Comparison of ENCODE assay signal across 7 cellular contexts in the genomic region with DNA sequence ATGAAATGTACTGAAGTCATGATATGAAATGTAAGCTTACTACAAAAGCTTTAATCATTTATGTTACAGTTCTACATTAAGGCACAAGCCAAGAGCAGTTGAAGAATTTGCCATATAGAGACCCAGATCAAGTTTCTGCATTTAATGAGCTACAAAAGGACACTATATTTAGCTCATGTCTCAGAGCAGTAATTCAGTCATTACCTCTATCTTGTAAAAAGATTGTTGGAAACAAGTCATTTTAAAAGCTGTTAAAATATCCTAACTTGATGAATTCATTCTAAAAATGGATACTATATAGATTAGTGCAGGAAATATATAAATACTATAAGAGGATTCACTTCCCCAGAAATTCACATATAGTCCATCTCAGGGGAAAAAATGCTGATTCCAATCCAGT.
"Had no signal": no experiment of that assay in that cellular context is flagged by ENCODE, and none has a peak within 500 bp of the region (broad histone marks: within the 10 kb centered on the region; RNA-seq: fewer than 3 reads in every experiment).

No MANE protein-coding gene starts in this region.

- H3K4me3 ChIP-seq: GM23338 had no signal

- DNase-seq: H9, HCEC 1CT, KBM-7 had no signal

- H3K27ac ChIP-seq: HL-60, KMS-11 had no signal

- ATAC-seq: GM23338, HepG2 had no signal
